ENCODE assay signal across 19 cellular contexts in the genomic region with DNA sequence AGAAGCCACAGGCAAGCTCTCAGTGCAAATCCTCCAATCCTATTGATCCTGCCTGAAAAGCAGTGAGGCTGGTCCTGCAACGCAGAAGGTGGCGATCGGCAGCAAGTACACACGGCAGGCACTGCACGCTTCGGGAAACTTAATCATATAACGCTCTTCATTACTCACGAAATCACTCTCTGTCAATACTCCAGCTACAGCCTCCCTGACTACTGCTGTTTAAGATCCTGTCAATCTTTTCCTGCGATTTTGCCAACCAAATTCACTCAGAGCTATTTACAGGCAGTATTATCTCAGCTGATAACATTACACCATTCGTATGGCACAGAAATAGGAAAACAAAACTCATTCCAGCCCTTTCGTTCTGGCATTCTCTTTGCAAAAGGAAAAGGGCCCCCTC.
"Had no signal": no experiment of that assay in that cellular context is flagged by ENCODE, and none has a peak within 500 bp of the region (broad histone marks: within the 10 kb centered on the region; RNA-seq: fewer than 3 reads in every experiment).

No MANE protein-coding gene starts in this region.

- DNase-seq: activated CD4-positive, alpha-beta T cell treated with anti-CD3 and anti-CD28 coated beads for 1 hour; activated CD8-positive, alpha-beta memory T cell treated with anti-CD3 and anti-CD28 coated beads for 24 hours; activated CD8-positive, alpha-beta memory T cell treated with anti-CD3 and anti-CD28 coated beads, Interleukin-2, amount 50 U/mL, for 48 hours; activated effector memory CD4-positive, alpha-beta T cell treated with anti-CD3 and anti-CD28 coated beads, Interleukin-2, amount 50 U/mL, for 16 hours; activated naive CD4-positive, alpha-beta T cell treated with anti-CD3 and anti-CD28 coated beads, Interleukin-2, amount 50 U/mL, for 16 hours; activated T-cell treated with anti-CD3 and anti-CD28 coated beads, Interleukin-2, amount 50 U/mL, for 48 hours; aorta; effector memory CD4-positive, alpha-beta T cell; heart right ventricle; immature natural killer cell; mesenchymal stem cell; mucosa of descending colon; naive B cell; stimulated activated naive B cell treated with anti-CD40 and anti-IgM and Interleukin-4, amounts not matched to agents 10 μg/mL and 1 μg/mL and 100 μg/mL, for 72 hours; upper lobe of right lung; WERI-Rb-1 had no signal

- H3K4me1 Mint-ChIP-seq: immature natural killer cell; naive B cell; stimulated activated naive B cell treated with anti-CD40 and anti-IgM and Interleukin-4, amounts not matched to agents 10 μg/mL and 1 μg/mL and 100 μg/mL, for 72 hours had no signal

- H3K9me3 ChIP-seq: gastroesophageal sphincter, upper lobe of right lung had no signal

- H3K27ac Mint-ChIP-seq: dendritic cell treated with granulocyte-macrophage colony-stimulating factor and Interleukin-4, amounts not matched to agents 40 ng/mL and 50 ng/mL, for 4 days; immature natural killer cell; naive B cell; stimulated activated naive B cell treated with anti-CD40 and anti-IgM and Interleukin-4, amounts not matched to agents 10 μg/mL and 1 μg/mL and 100 μg/mL, for 72 hours had no signal

- ATAC-seq: gastroesophageal sphincter; mucosa of descending colon; stimulated activated naive B cell treated with anti-CD40 and anti-IgM and Interleukin-4, amounts not matched to agents 10 μg/mL and 1 μg/mL and 100 μg/mL, for 72 hours; upper lobe of right lung had no signal

- H3K27me3 Mint-ChIP-seq: dendritic cell treated with granulocyte-macrophage colony-stimulating factor and Interleukin-4, amounts not matched to agents 40 ng/mL and 50 ng/mL, for 4 days; naive B cell; stimulated activated naive B cell treated with anti-CD40 and anti-IgM and Interleukin-4, amounts not matched to agents 10 μg/mL and 1 μg/mL and 100 μg/mL, for 72 hours had no signal

- H3K36me3 Mint-ChIP-seq: stimulated activated naive B cell treated with anti-CD40 and anti-IgM and Interleukin-4, amounts not matched to agents 10 μg/mL and 1 μg/mL and 100 μg/mL, for 72 hours had no signal

- H3K27ac ChIP-seq: esophagus muscularis mucosa, gastroesophageal sphincter, heart right ventricle, upper lobe of right lung, WERI-Rb-1 had no signal

- H3K4me3 Mint-ChIP-seq: dendritic cell treated with granulocyte-macrophage colony-stimulating factor and Interleukin-4, amounts not matched to agents 40 ng/mL and 50 ng/mL, for 4 days; immature natural killer cell; naive B cell; stimulated activated naive B cell treated with anti-CD40 and anti-IgM and Interleukin-4, amounts not matched to agents 10 μg/mL and 1 μg/mL and 100 μg/mL, for 72 hours had no signal

- H3K27me3 ChIP-seq: esophagus muscularis mucosa, gastroesophageal sphincter, heart right ventricle, upper lobe of right lung had no signal

- H3K4me3 ChIP-seq: esophagus muscularis mucosa, gastroesophageal sphincter, heart right ventricle, mucosa of descending colon, upper lobe of right lung had no signal

- H3K36me3 ChIP-seq: esophagus muscularis mucosa, gastroesophageal sphincter, heart right ventricle, upper lobe of right lung, WERI-Rb-1 had no signal

- H3K4me1 ChIP-seq: esophagus muscularis mucosa, gastroesophageal sphincter, heart right ventricle, upper lobe of right lung had no signal
